Comparison of ENCODE assay signal across 1 cellular context in genomic region chr19:19403373-19403901, GRCh38.
TF ChIP-seq lines count a peak whose summit lies in the region.

No MANE protein-coding gene starts in this region.

TF ChIP-seq in GM23338, 12 proteins besides CTCF, POLR2A, EP300 and RAD21 (continued from another document):
- TF ChIP-seq ZNF462 (CRISPR knock-in tag; IDR thresholded peaks at IDR 0.05) (no peak), ZNF331 (CRISPR knock-in tag; IDR thresholded peaks at IDR 0.05; ENCODE audit: low read depth) (no peak), CREB1 (CRISPR knock-in tag; IDR thresholded peaks at IDR 0.05; ENCODE audit: low read depth) (no peak), JUNB (IDR thresholded peaks at IDR 0.05; ENCODE audit: unreplicated experiment) (no peak), ZNF114 (CRISPR knock-in tag; IDR thresholded peaks at IDR 0.05) (no peak), NANOG (IDR thresholded peaks at IDR 0.05; ENCODE audit: borderline replicate concordance) (no peak), REST (IDR thresholded peaks at IDR 0.05; ENCODE audit: unreplicated experiment) (no peak), STAT1 (IDR thresholded peaks at IDR 0.05; ENCODE audit: unreplicated experiment) (no peak), EZH2phosphoT487 (IDR thresholded peaks at IDR 0.05; ENCODE audit: unreplicated experiment) (no peak), POLR2AphosphoS5 (IDR thresholded peaks at IDR 0.05; ENCODE audit: low read depth) (no peak)
